In the genomic region with DNA sequence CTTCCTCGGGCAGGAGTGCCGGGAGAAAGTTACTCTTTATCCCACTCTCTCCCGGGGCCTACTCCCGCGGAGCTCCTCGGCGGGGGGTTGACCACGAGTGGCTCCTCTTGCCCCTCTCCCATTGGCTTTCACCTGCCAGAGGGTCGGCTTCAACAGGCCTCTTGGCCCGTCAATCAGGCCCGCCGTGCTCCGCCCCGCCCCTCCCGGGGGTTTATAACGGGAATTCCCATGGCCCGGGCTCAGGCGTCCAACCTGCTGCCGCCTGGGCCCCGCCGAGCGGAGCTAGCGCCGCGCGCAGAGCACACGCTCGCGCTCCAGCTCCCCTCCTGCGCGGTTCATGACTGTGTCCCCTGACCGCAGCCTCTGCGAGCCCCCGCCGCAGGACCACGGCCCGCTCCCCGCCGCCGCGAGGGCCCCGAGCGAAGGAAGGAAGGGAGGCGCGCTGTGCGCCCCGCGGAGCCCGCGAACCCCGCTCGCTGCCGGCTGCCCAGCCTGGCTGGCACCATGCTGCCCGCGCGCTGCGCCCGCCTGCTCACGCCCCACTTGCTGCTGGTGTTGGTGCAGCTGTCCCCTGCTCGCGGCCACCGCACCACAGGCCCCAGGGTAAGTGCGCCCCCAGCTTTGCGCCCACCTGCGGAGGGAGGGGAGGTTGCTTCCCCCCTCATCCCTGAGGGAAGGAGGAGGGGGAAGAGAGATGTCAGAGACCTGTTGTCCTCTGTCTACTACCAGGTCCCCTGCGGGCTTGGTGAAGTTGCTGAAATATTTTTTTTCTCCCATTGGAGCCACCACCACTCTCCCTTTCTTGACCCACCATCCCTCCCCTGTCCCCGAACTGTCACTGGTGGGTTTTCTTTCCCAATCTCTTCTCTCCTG, we compare ENCODE assay signal across 7 cellular contexts. TPM values are rescaled to one million over a fixed set of nuclear protein-coding genes. Genes with fewer than 3 reads are reported as not detected.
DNase-seq lines count a peak whose midpoint lies in the region; ATAC-seq and TF ChIP-seq lines count a peak whose summit lies in the region.

A gene with protein sequence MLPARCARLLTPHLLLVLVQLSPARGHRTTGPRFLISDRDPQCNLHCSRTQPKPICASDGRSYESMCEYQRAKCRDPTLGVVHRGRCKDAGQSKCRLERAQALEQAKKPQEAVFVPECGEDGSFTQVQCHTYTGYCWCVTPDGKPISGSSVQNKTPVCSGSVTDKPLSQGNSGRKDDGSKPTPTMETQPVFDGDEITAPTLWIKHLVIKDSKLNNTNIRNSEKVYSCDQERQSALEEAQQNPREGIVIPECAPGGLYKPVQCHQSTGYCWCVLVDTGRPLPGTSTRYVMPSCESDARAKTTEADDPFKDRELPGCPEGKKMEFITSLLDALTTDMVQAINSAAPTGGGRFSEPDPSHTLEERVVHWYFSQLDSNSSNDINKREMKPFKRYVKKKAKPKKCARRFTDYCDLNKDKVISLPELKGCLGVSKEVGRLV (plus strand): TSS at position 242 of the 873 bp plus-strand sequence. CDS start 263 bp downstream, at position 505.

- intact Hi-C loops in lower lobe of right lung (cut with DNase I): no loop called here

- POLR2A ChIA-PET in HEK293 (lab: Yijun Ruan, JAX): interaction anchor here (0.5 to 2.0 kb wide), 21 partner anchors 9 to 617 kb away, joined by 3 to 18 read pairs (median 4); a partner anchor contains a TSS

- TF ChIP-seq CTCF in HEK293 (tag by site-specific recombination; IDR thresholded peaks at IDR 0.05): peak; percentile 39
- no peak for TF ChIP-seq CTCF in lower lobe of right lung (IDR thresholded peaks at IDR 0.05)
- no peak for TF ChIP-seq CTCF in subcutaneous adipose tissue (IDR thresholded peaks at IDR 0.05; ENCODE audit: low read depth)

- H3K9me3 ChIP-seq in HEK293 (ENCODE audit: control insufficient read depth, insufficient read depth, low read depth, low read length): no peaks in the 10 kb centered on the region
- H3K9me3 ChIP-seq in lower lobe of right lung: no peaks in the 10 kb centered on the region

- H3K4me3 ChIP-seq in HEK293 (ENCODE audit: low read depth, low read length) (peak within 1 kb of the TSS; percentile 64), lower lobe of right lung (peak within 1 kb of the TSS; percentile 29)

- peak; percentile 45 to 57 for ATAC-seq in lower lobe of right lung

- peak; percentile 60 to 93 for DNase-seq in NCI-H526 (lab: John Stamatoyannopoulos, UW)
- no peak for DNase-seq in lower lobe of right lung
- no peak for DNase-seq in effector CD8-positive, alpha-beta T cell (lab: John Stamatoyannopoulos, UW)
- DNase-seq in UCSD-AML1 (lab: John Stamatoyannopoulos, UW; ENCODE audit: unreplicated experiment): no peak

- H3K36me3 ChIP-seq in HEK293 (ENCODE audit: control insufficient read depth in 2 of 2, insufficient read depth in 1 of 2, low read length in 2 of 2) (no peaks in the 10 kb centered on the region; a peak in 1 of 3 replicates), lower lobe of right lung (no peaks in the 10 kb centered on the region)

- CTCF ChIA-PET in HEK293 (lab: Yijun Ruan, JAX): interaction anchor here (0.6 to 5.1 kb wide), 17 partner anchors 9 to 438 kb away, joined by 3 to 73 read pairs (median 3); no protein-coding TSS in a partner anchor

- peaks cover 43% of the 10 kb centered on the region for H3K27me3 ChIP-seq in lower lobe of right lung (ENCODE audit: low read depth)

- peaks cover 28% of the 10 kb centered on the region for H3K4me1 ChIP-seq in HEK293 (ENCODE audit: control insufficient read depth, insufficient read depth, low read length)
- no peaks in the 10 kb centered on the region for H3K4me1 ChIP-seq in lower lobe of right lung

- H3K27ac ChIP-seq in HEK293 (ENCODE audit: extremely low read depth, low read depth, low read length) (peak within 1 kb of the TSS; percentile 100), cingulate gyrus (ENCODE audit: low read depth, low read length) (peak within 1 kb of the TSS; percentile 19), lower lobe of right lung (no peak within 1 kb of the TSS)

TF ChIP-seq in HEK293, 187 proteins besides CTCF, POLR2A, EP300 and RAD21 (continues in another document):
- TF ChIP-seq, protein P1, sequence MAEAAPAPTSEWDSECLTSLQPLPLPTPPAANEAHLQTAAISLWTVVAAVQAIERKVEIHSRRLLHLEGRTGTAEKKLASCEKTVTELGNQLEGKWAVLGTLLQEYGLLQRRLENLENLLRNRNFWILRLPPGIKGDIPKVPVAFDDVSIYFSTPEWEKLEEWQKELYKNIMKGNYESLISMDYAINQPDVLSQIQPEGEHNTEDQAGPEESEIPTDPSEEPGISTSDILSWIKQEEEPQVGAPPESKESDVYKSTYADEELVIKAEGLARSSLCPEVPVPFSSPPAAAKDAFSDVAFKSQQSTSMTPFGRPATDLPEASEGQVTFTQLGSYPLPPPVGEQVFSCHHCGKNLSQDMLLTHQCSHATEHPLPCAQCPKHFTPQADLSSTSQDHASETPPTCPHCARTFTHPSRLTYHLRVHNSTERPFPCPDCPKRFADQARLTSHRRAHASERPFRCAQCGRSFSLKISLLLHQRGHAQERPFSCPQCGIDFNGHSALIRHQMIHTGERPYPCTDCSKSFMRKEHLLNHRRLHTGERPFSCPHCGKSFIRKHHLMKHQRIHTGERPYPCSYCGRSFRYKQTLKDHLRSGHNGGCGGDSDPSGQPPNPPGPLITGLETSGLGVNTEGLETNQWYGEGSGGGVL (tag by site-specific recombination; IDR thresholded peaks at IDR 0.05): peak; percentile 48; the same call in 1 of the 2 replicates
- TF ChIP-seq, protein P2, sequence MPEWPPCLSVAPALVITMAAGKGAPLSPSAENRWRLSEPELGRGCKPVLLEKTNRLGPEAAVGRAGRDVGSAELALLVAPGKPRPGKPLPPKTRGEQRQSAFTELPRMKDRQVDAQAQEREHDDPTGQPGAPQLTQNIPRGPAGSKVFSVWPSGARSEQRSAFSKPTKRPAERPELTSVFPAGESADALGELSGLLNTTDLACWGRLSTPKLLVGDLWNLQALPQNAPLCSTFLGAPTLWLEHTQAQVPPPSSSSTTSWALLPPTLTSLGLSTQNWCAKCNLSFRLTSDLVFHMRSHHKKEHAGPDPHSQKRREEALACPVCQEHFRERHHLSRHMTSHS (tag by site-specific recombination; IDR thresholded peaks at IDR 0.05): no peak
- TF ChIP-seq, protein P3, sequence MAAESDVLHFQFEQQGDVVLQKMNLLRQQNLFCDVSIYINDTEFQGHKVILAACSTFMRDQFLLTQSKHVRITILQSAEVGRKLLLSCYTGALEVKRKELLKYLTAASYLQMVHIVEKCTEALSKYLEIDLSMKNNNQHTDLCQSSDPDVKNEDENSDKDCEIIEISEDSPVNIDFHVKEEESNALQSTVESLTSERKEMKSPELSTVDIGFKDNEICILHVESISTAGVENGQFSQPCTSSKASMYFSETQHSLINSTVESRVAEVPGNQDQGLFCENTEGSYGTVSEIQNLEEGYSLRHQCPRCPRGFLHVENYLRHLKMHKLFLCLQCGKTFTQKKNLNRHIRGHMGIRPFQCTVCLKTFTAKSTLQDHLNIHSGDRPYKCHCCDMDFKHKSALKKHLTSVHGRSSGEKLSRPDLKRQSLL (tag by site-specific recombination; IDR thresholded peaks at IDR 0.05): peak; percentile 92
- TF ChIP-seq ZBTB7A (tag by site-specific recombination; IDR thresholded peaks at IDR 0.05; ENCODE audit: low read depth) (no peak), PRDM1 (tag by site-specific recombination; IDR thresholded peaks at IDR 0.05) (peak; percentile 71), ZNF624 (tag by site-specific recombination; IDR thresholded peaks at IDR 0.05) (no peak), ZNF660 (tag by site-specific recombination; IDR thresholded peaks at IDR 0.05) (peak; percentile 42; the same call in 1 of the 2 replicates), YY1 (tag by site-specific recombination; IDR thresholded peaks at IDR 0.05) (0 out of 2 replicates have a peak, but pooled peaks have one; percentile 33), MYNN (tag by site-specific recombination; IDR thresholded peaks at IDR 0.05; ENCODE audit: borderline replicate concordance) (no peak), ZNF354C (tag by site-specific recombination; IDR thresholded peaks at IDR 0.05; ENCODE audit: borderline replicate concordance, low read depth) (no peak), ZBTB20 (tag by site-specific recombination; IDR thresholded peaks at IDR 0.05) (no peak)
- TF ChIP-seq, protein P4, sequence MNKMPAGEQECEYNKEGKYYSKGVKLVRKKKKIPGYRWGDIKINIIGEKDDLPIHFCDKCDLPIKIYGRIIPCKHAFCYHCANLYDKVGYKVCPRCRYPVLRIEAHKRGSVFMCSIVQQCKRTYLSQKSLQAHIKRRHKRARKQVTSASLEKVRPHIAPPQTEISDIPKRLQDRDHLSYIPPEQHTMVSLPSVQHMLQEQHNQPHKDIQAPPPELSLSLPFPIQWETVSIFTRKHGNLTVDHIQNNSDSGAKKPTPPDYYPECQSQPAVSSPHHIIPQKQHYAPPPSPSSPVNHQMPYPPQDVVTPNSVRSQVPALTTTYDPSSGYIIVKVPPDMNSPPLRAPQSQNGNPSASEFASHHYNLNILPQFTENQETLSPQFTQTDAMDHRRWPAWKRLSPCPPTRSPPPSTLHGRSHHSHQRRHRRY (tag by site-specific recombination; IDR thresholded peaks at IDR 0.05): no peak
- TF ChIP-seq, protein P5, sequence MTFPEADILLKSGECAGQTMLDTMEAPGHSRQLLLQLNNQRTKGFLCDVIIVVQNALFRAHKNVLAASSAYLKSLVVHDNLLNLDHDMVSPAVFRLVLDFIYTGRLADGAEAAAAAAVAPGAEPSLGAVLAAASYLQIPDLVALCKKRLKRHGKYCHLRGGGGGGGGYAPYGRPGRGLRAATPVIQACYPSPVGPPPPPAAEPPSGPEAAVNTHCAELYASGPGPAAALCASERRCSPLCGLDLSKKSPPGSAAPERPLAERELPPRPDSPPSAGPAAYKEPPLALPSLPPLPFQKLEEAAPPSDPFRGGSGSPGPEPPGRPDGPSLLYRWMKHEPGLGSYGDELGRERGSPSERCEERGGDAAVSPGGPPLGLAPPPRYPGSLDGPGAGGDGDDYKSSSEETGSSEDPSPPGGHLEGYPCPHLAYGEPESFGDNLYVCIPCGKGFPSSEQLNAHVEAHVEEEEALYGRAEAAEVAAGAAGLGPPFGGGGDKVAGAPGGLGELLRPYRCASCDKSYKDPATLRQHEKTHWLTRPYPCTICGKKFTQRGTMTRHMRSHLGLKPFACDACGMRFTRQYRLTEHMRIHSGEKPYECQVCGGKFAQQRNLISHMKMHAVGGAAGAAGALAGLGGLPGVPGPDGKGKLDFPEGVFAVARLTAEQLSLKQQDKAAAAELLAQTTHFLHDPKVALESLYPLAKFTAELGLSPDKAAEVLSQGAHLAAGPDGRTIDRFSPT (tag by site-specific recombination; IDR thresholded peaks at IDR 0.05): no peak

RNA-seq across cellular contexts. Expression of the gene that starts here (rescaled TPM):
- total RNA-seq in lower lobe of right lung (1.1 TPM), subcutaneous adipose tissue (10 to 100 TPM in 3 of 4 donors, 1 to 10 TPM in 1; 7.7 to 38.1 (median 29.9) TPM)

Comparison
In these comparisons a context has a peak if more than half of its experiments do, and no peak if none do; other contexts are left out.
1. DNase-seq: peak in NCI-H526 (2 of 2); none in lower lobe of right lung (single experiment), effector CD8-positive, alpha-beta T cell (single experiment) and UCSD-AML1 (single experiment).